In the genomic region with DNA sequence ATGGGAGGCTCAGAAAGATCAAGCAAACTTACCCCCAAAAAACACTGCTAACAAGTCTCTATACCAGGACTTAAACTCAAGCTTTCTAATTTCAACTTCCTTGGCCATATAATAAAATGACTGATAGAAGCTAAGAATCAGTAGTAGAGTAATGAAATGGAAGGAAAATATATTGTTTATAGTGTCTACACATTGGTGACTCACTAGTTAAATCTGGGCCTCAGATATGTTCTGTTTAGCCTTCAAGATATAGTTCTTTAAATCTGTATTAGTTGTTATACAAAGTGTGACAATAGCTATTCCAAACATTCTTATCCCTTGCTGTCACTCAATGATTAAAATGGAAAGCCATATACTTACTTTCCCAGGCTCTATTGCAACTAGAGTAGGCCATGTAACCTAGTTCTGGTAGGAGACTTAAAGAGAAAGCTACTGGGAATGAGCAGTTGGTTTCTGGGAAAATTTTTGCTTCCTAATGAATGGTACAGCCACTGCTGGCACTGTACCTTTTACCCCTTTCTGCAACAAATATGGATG, we compare ENCODE assay signal across 19 cellular contexts. TPM values are rescaled to one million over a fixed set of nuclear protein-coding genes. Genes with fewer than 3 reads are reported as not detected.
A peak's percentile ranks its signal among the peaks of the same experiment; 100 is the strongest.
DNase-seq lines count a peak whose midpoint lies in the region; ATAC-seq and TF ChIP-seq lines count a peak whose summit lies in the region.
"Had no signal": no experiment of that assay in that cellular context is flagged by ENCODE, and none has a peak within 500 bp of the region (broad histone marks: within the 10 kb centered on the region; RNA-seq: fewer than 3 reads in every experiment).

No MANE protein-coding gene starts in this region.

- peaks cover 4 to 5% of the 10 kb centered on the region in 2 donors for H3K36me3 Mint-ChIP-seq in stimulated activated naive B cell treated with anti-CD40 and anti-IgM and Interleukin-4, amounts not matched to agents 10 μg/mL and 1 μg/mL and 100 μg/mL, for 72 hours

- no peak overlapping the region for H3K4me3 Mint-ChIP-seq in stimulated activated naive B cell treated with anti-CD40 and anti-IgM and Interleukin-4, amounts not matched to agents 10 μg/mL and 1 μg/mL and 100 μg/mL, for 72 hours
- H3K4me3 Mint-ChIP-seq: CD4-positive, alpha-beta memory T cell had no signal

- no peak overlapping the region for H3K27ac Mint-ChIP-seq in stimulated activated naive B cell treated with anti-CD40 and anti-IgM and Interleukin-4, amounts not matched to agents 10 μg/mL and 1 μg/mL and 100 μg/mL, for 72 hours
- H3K27ac Mint-ChIP-seq: CD4-positive, alpha-beta memory T cell had no signal

- peaks cover 4 to 15% of the 10 kb centered on the region in 2 donors for H3K4me1 Mint-ChIP-seq in stimulated activated naive B cell treated with anti-CD40 and anti-IgM and Interleukin-4, amounts not matched to agents 10 μg/mL and 1 μg/mL and 100 μg/mL, for 72 hours

- peak overlapping the region; percentile 19; the same call in 1 of the 2 replicates for H3K27ac ChIP-seq in SJSA1
- H3K27ac ChIP-seq in psoas muscle: peak overlapping the region; percentile 54
- H3K27ac ChIP-seq: SJCRH30 had no signal

- H3K36me3 ChIP-seq in SJSA1 (peaks cover 5% of the 10 kb centered on the region; the same call in 1 of the 2 replicates), psoas muscle (ENCODE audit: insufficient read depth in 1 of 2, low read depth in 1 of 2) (peaks cover 0 to 13% of the 10 kb centered on the region in 2 donors)

- ATAC-seq in psoas muscle: peak in 2 of 4 donors; percentile 55 to 57
- no peak for ATAC-seq in HG02571 (IDR thresholded peaks at IDR 0.05; ENCODE audit: unreplicated experiment)
- ATAC-seq in stimulated activated naive B cell treated with anti-CD40 and anti-IgM and Interleukin-4, amounts not matched to agents 10 μg/mL and 1 μg/mL and 100 μg/mL, for 72 hours (replicated peaks): no peak
- ATAC-seq: HCT116 had no signal

- peaks cover 0 to under 1% of the 10 kb centered on the region in 2 donors for H3K9me3 Mint-ChIP-seq in stimulated activated naive B cell treated with anti-CD40 and anti-IgM and Interleukin-4, amounts not matched to agents 10 μg/mL and 1 μg/mL and 100 μg/mL, for 72 hours
- H3K9me3 Mint-ChIP-seq: CD4-positive, alpha-beta memory T cell had no signal

- no peak overlapping the region for H3K4me3 ChIP-seq in SJSA1
- H3K4me3 ChIP-seq in psoas muscle: no peak overlapping the region
- H3K4me3 ChIP-seq: SJCRH30 had no signal

- no peaks in the 10 kb centered on the region for H3K9me3 ChIP-seq in SJSA1 (replicated peaks)
- no peaks in the 10 kb centered on the region for H3K9me3 ChIP-seq in psoas muscle
- H3K9me3 ChIP-seq: SJCRH30 had no signal

- intact Hi-C loops in psoas muscle (cut with DNase I): no loop called here

- H3K27me3 Mint-ChIP-seq in stimulated activated naive B cell treated with anti-CD40 and anti-IgM and Interleukin-4, amounts not matched to agents 10 μg/mL and 1 μg/mL and 100 μg/mL, for 72 hours: no peaks in the 10 kb centered on the region
- H3K27me3 Mint-ChIP-seq: CD4-positive, alpha-beta memory T cell had no signal

- H3K4me1 ChIP-seq in SJSA1 (replicated peaks) (peaks cover 16% of the 10 kb centered on the region), psoas muscle (peaks cover 32% of the 10 kb centered on the region)
- H3K4me1 ChIP-seq: SJCRH30 had no signal

- no peak for TF ChIP-seq CTCF in psoas muscle (IDR thresholded peaks at IDR 0.05)

- DNase-seq in ELR (ENCODE audit: low read depth): peak; percentile 32
- no peak for DNase-seq in SJSA1 (ENCODE audit: low read depth in 1 of 2, low spot score in 2 of 2)
- peak; percentile 2 for DNase-seq in fibroblast of peridontal ligament (ENCODE audit: extremely low read depth)
- DNase-seq in psoas muscle: no peak
- DNase-seq in NCI-H82 (lab: John Stamatoyannopoulos, UW): no peak
- no peak for DNase-seq in stimulated activated naive B cell treated with anti-CD40 and anti-IgM and Interleukin-4, amounts not matched to agents 10 μg/mL and 1 μg/mL and 100 μg/mL, for 72 hours
- DNase-seq: CD4-positive, alpha-beta memory T cell; DND-41; GDM1; Karpas-422; NCI-H1694; NCI-H2081; NCI-H2171; NCI-H345; NCI-H524; SJCRH30 had no signal

- no peaks in the 10 kb centered on the region for H3K27me3 ChIP-seq in SJSA1 (replicated peaks)
- no peaks in the 10 kb centered on the region for H3K27me3 ChIP-seq in psoas muscle (ENCODE audit: insufficient read depth in 3 of 3, low read length in 2 of 3)
- H3K27me3 ChIP-seq: SJCRH30 had no signal

RNA-seq across cellular contexts. Expression of a gene that starts 18.3 kb away (rescaled TPM):
- total RNA-seq in SJSA1 (2014; rRNA removed; shearing (Covaris generic)): 8.6 and 12.9 TPM in 2 replicates
- 100 to 1,000 TPM; 107 to 168 (median 140) TPM for total RNA-seq in psoas muscle
- polyA plus RNA-seq in psoas muscle: 10 to 100 TPM; 28.0 to 67.4 (median 43.4) TPM

RNA-seq across cellular contexts. Expression of a gene that starts 29.7 kb away (rescaled TPM):
- total RNA-seq in SJSA1 (2014; rRNA removed; shearing (Covaris generic)): 0.16 TPM in 1 of 2 replicates, not detected in the other
- under 1 TPM in 1 of 4 donors, not detected in 3; 0.67 TPM for total RNA-seq in psoas muscle
- under 1 TPM in 2 of 3 donors, not detected in 1; 0.10 to 0.17 TPM for polyA plus RNA-seq in psoas muscle
- total RNA-seq: SJCRH30 had no signal
- polyA plus RNA-seq: BJ had no signal

Comparison
In these comparisons a context has a peak if more than half of its experiments do, and no peak if none do; other contexts are left out.
1. DNase-seq: peak in ELR (single experiment) and fibroblast of peridontal ligament (single experiment); none in SJSA1 (0 of 2), psoas muscle (0 of 2), NCI-H82 (single experiment) and stimulated activated naive B cell treated with anti-CD40 and anti-IgM and Interleukin-4, amounts not matched to agents 10 μg/mL and 1 μg/mL and 100 μg/mL, for 72 hours (single experiment).